Comparison of ENCODE assay signal across 26 cellular contexts in genomic region chr11:31706357-31706756, GRCh38.
"Had no signal": no experiment of that assay in that cellular context is flagged by ENCODE, and none has a peak within 500 bp of the region (broad histone marks: within the 10 kb centered on the region; RNA-seq: fewer than 3 reads in every experiment).

No MANE protein-coding gene starts in this region.

- H3K27ac ChIP-seq: adrenal gland, body of pancreas, colonic mucosa, gastrocnemius medialis, heart left ventricle had no signal

- ATAC-seq: activated CD8-positive, alpha-beta T cell treated with anti-CD3 and anti-CD28 coated beads for 36 hours; activated naive CD8-positive, alpha-beta T cell treated with anti-CD3 and anti-CD28 coated beads, Interleukin-2, amount 50 U/mL, for 24 hours; activated T-cell treated with anti-CD3 and anti-CD28 coated beads, Interleukin-2, amount 50 U/mL, for 4 hours; activated T-helper 17 cell treated with anti-CD3 and anti-CD28 coated beads, Interleukin-2, amount 50 U/mL, for 72 hours; body of pancreas; esophagus mucosa; gastrocnemius medialis; heart left ventricle; T-helper 17 cell had no signal

- H3K9me3 ChIP-seq: adrenal gland, body of pancreas, colonic mucosa, gastrocnemius medialis, heart left ventricle had no signal

- H3K27me3 ChIP-seq: adrenal gland, body of pancreas, colonic mucosa, gastrocnemius medialis, heart left ventricle had no signal

- H3K4me3 ChIP-seq: adrenal gland, body of pancreas, colonic mucosa, gastrocnemius medialis, heart left ventricle had no signal

- H3K4me1 ChIP-seq: adrenal gland, body of pancreas, colonic mucosa, gastrocnemius medialis, heart left ventricle had no signal

- H3K36me3 ChIP-seq: adrenal gland, colonic mucosa, gastrocnemius medialis had no signal

- DNase-seq: activated CD4-positive, alpha-beta T cell treated with anti-CD3 and anti-CD28 coated beads for 48 hours; activated CD4-positive, alpha-beta T cell treated with anti-CD3 and anti-CD28 coated beads, Interleukin-2, amount 50 U/mL, for 1 hour; activated CD4-positive, alpha-beta T cell treated with anti-CD3 and anti-CD28 coated beads, Interleukin-2, amount 50 U/mL, for 48 hours; activated CD8-positive, alpha-beta memory T cell treated with anti-CD3 and anti-CD28 coated beads for 24 hours; activated CD8-positive, alpha-beta T cell treated with anti-CD3 and anti-CD28 coated beads for 36 hours; activated effector memory CD4-positive, alpha-beta T cell treated with Interleukin-2 at 50 U/mL for 16 hours; activated naive CD4-positive, alpha-beta T cell treated with anti-CD3 and anti-CD28 coated beads for 36 hours; activated naive CD8-positive, alpha-beta T cell treated with anti-CD3 and anti-CD28 coated beads for 36 hours; activated naive CD8-positive, alpha-beta T cell treated with anti-CD3 and anti-CD28 coated beads, Interleukin-2, amount 50 U/mL, for 24 hours; activated T-cell treated with anti-CD3 and anti-CD28 coated beads, Interleukin-2, amount 50 U/mL, for 4 hours; adrenal gland; amygdala; aorta; body of pancreas; caudate nucleus; colonic mucosa; effector CD8-positive, alpha-beta T cell; foreskin fibroblast; gastrocnemius medialis; glutamatergic neuron; heart left ventricle; T-helper 1 cell; T-helper 17 cell; T1000 had no signal
